ENCODE assay signal across 32 cellular contexts in the genomic region with DNA sequence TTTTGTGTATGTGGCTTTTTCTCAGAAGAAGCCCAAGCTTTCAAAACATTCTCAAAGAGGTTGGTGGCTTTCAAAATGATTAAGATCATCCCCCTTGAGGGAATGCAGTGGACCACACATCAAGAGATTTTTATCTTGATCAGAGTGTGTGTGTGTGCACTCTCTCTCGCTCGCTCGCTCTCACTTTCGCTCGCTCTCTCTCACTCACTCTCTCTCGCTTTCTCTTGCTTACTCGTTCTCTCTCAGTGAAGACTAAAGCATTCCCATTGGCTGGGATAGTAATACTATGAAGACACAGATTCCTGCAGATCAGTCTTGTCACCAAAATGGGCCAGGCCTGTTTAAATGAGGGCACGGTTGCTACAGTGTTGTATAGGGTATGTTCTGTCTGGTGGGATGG.
"Had no signal": no experiment of that assay in that cellular context is flagged by ENCODE, and none has a peak within 500 bp of the region (broad histone marks: within the 10 kb centered on the region; RNA-seq: fewer than 3 reads in every experiment).

No MANE protein-coding gene starts in this region.

- H3K27ac ChIP-seq: adrenal gland, body of pancreas, brain microvascular endothelial cell, breast epithelium, VCaP had no signal

- H3K4me1 Mint-ChIP-seq: activated B cell treated with CpG ODN at 0.5 μM for 24 hours; activated CD4-positive, alpha-beta T cell treated with anti-CD3 and anti-CD28 coated beads, Interleukin-2, amount 10 ng/mL, durations not matched to agents 24 days and 14 days; activated naive CD8-positive, alpha-beta T cell treated with anti-CD3 and anti-CD28 coated beads for 36 hours; activated T-helper 17 cell treated with anti-CD3 and anti-CD28 coated beads, Interleukin-2, amount 50 U/mL, for 72 hours; T-helper 17 cell had no signal

- H3K27me3 ChIP-seq: adrenal gland, body of pancreas, brain microvascular endothelial cell, breast epithelium had no signal

- H3K4me3 ChIP-seq: adrenal gland, body of pancreas, breast epithelium had no signal

- H3K4me3 Mint-ChIP-seq: activated B cell treated with CpG ODN at 0.5 μM for 24 hours; activated CD4-positive, alpha-beta memory T cell treated with anti-CD3 and anti-CD28 coated beads for 36 hours; activated CD4-positive, alpha-beta T cell treated with anti-CD3 and anti-CD28 coated beads, Interleukin-2, amount 10 ng/mL, durations not matched to agents 24 days and 14 days; activated CD8-positive, alpha-beta T cell treated with anti-CD3 and anti-CD28 coated beads for 36 hours; activated naive CD4-positive, alpha-beta T cell treated with anti-CD3 and anti-CD28 coated beads for 36 hours; activated naive CD8-positive, alpha-beta T cell treated with anti-CD3 and anti-CD28 coated beads for 36 hours; activated T-cell treated with anti-CD3 and anti-CD28 coated beads, Interleukin-2, amount 50 U/mL, for 4 hours; activated T-cell treated with anti-CD3 and anti-CD28 coated beads, Interleukin-2, amount 50 U/mL, for 72 hours; activated T-helper 1 cell treated with anti-CD3 and anti-CD28 coated beads, Interleukin-12 subunit alpha, Interleukin-12 subunit beta, Interleukin-2, Interleukin-4 antibody, amounts not matched to agents 30 ng/mL and 10 ng/mL and 1 ng/mL, durations not matched to agents 14 hours and 24 hours and 36 hours; activated T-helper 17 cell treated with anti-CD3 and anti-CD28 coated beads, Interleukin-2, amount 50 U/mL, for 72 hours; T-helper 17 cell had no signal

- ATAC-seq: activated CD8-positive, alpha-beta T cell treated with anti-CD3 and anti-CD28 coated beads for 36 hours; activated naive CD4-positive, alpha-beta T cell treated with anti-CD3 and anti-CD28 coated beads, Interleukin-2, amount 50 U/mL, for 72 hours; activated T-cell treated with anti-CD3 and anti-CD28 coated beads, Interleukin-2, amount 50 U/mL, for 4 hours; activated T-helper 17 cell treated with anti-CD3 and anti-CD28 coated beads, Interleukin-2, amount 50 U/mL, for 72 hours; body of pancreas; T-helper 17 cell had no signal

- H3K36me3 Mint-ChIP-seq: activated CD4-positive, alpha-beta memory T cell treated with anti-CD3 and anti-CD28 coated beads for 36 hours; activated naive CD4-positive, alpha-beta T cell treated with anti-CD3 and anti-CD28 coated beads, Interleukin-2, amount 50 U/mL, for 72 hours; activated naive CD8-positive, alpha-beta T cell treated with anti-CD3 and anti-CD28 coated beads for 36 hours had no signal

- H3K9me3 Mint-ChIP-seq: activated CD4-positive, alpha-beta memory T cell treated with anti-CD3 and anti-CD28 coated beads for 36 hours; activated CD4-positive, alpha-beta T cell treated with anti-CD3 and anti-CD28 coated beads, Interleukin-2, amount 10 ng/mL, durations not matched to agents 24 days and 14 days; activated CD8-positive, alpha-beta T cell treated with anti-CD3 and anti-CD28 coated beads for 36 hours; activated naive CD4-positive, alpha-beta T cell treated with anti-CD3 and anti-CD28 coated beads for 36 hours; activated T-cell treated with anti-CD3 and anti-CD28 coated beads, Interleukin-2, amount 50 U/mL, for 4 hours; activated T-helper 1 cell treated with anti-CD3 and anti-CD28 coated beads, Interleukin-12 subunit alpha, Interleukin-12 subunit beta, Interleukin-2, Interleukin-4 antibody, amounts not matched to agents 30 ng/mL and 10 ng/mL and 1 ng/mL, durations not matched to agents 14 hours and 24 hours and 36 hours had no signal

- H3K4me1 ChIP-seq: adrenal gland, body of pancreas, breast epithelium had no signal

- H3K9me3 ChIP-seq: adrenal gland, body of pancreas, breast epithelium had no signal

- H3K27ac Mint-ChIP-seq: activated B cell treated with CpG ODN at 0.5 μM for 24 hours; activated CD4-positive, alpha-beta memory T cell treated with anti-CD3 and anti-CD28 coated beads for 36 hours; activated CD4-positive, alpha-beta T cell treated with anti-CD3 and anti-CD28 coated beads, Interleukin-2, amount 10 ng/mL, durations not matched to agents 24 days and 14 days; activated CD8-positive, alpha-beta T cell treated with anti-CD3 and anti-CD28 coated beads for 36 hours; activated naive CD4-positive, alpha-beta T cell treated with anti-CD3 and anti-CD28 coated beads for 36 hours; activated naive CD4-positive, alpha-beta T cell treated with anti-CD3 and anti-CD28 coated beads, Interleukin-2, amount 50 U/mL, for 72 hours; activated naive CD8-positive, alpha-beta T cell treated with anti-CD3 and anti-CD28 coated beads for 36 hours; activated T-cell treated with anti-CD3 and anti-CD28 coated beads, Interleukin-2, amount 50 U/mL, for 72 hours; activated T-helper 1 cell treated with anti-CD3 and anti-CD28 coated beads, Interleukin-12 subunit alpha, Interleukin-12 subunit beta, Interleukin-2, Interleukin-4 antibody, amounts not matched to agents 30 ng/mL and 10 ng/mL and 1 ng/mL, durations not matched to agents 14 hours and 24 hours and 36 hours; activated T-helper 17 cell treated with anti-CD3 and anti-CD28 coated beads, Interleukin-2, amount 50 U/mL, for 72 hours; T-helper 17 cell had no signal

- H3K36me3 ChIP-seq: adrenal gland, brain microvascular endothelial cell, breast epithelium had no signal

- H3K27me3 Mint-ChIP-seq: activated B cell treated with CpG ODN at 0.5 μM for 24 hours; activated CD4-positive, alpha-beta memory T cell treated with anti-CD3 and anti-CD28 coated beads for 36 hours; activated CD4-positive, alpha-beta T cell treated with anti-CD3 and anti-CD28 coated beads, Interleukin-2, amount 10 ng/mL, durations not matched to agents 24 days and 14 days; activated CD8-positive, alpha-beta T cell treated with anti-CD3 and anti-CD28 coated beads for 36 hours; T-helper 17 cell had no signal

- DNase-seq: activated B cell treated with CpG ODN at 0.5 μM for 24 hours; activated CD4-positive, alpha-beta memory T cell treated with anti-CD3 and anti-CD28 coated beads for 36 hours; activated CD4-positive, alpha-beta T cell treated with anti-CD3 and anti-CD28 coated beads for 4 hours; activated CD4-positive, alpha-beta T cell treated with anti-CD3 and anti-CD28 coated beads, Interleukin-2, amount 10 ng/mL, durations not matched to agents 24 days and 14 days; activated CD4-positive, alpha-beta T cell treated with anti-CD3 and anti-CD28 coated beads, Interleukin-2, amount 50 U/mL, for 1 hour; activated CD4-positive, alpha-beta T cell treated with anti-CD3 and anti-CD28 coated beads, Interleukin-2, amount 50 U/mL, for 4 hours; activated CD4-positive, CD25-positive, alpha-beta regulatory T cell treated with anti-CD3 and anti-CD28 coated beads, Interleukin-2, amount 50 U/mL, for 72 hours; activated CD8-positive, alpha-beta memory T cell treated with anti-CD3 and anti-CD28 coated beads, Interleukin-2, amount 50 U/mL, for 4 hours; activated CD8-positive, alpha-beta T cell treated with anti-CD3 and anti-CD28 coated beads for 36 hours; activated effector memory CD4-positive, alpha-beta T cell treated with anti-CD3 and anti-CD28 coated beads, Interleukin-2, amount 50 U/mL, for 16 hours; activated gamma-delta T cell treated with Interleukin-2 at 50 U/mL for 16 hours; activated naive CD4-positive, alpha-beta T cell; activated naive CD4-positive, alpha-beta T cell treated with anti-CD3 and anti-CD28 coated beads for 36 hours; activated naive CD4-positive, alpha-beta T cell treated with anti-CD3 and anti-CD28 coated beads, Interleukin-2, amount 50 U/mL, for 16 hours; activated naive CD8-positive, alpha-beta T cell treated with anti-CD3 and anti-CD28 coated beads for 36 hours; activated T-cell treated with anti-CD3 and anti-CD28 coated beads for 4 hours; activated T-cell treated with anti-CD3 and anti-CD28 coated beads, Interleukin-2, amount 50 U/mL, for 1 hour; activated T-cell treated with anti-CD3 and anti-CD28 coated beads, Interleukin-2, amount 50 U/mL, for 4 hours; activated T-cell treated with anti-CD3 and anti-CD28 coated beads, Interleukin-2, amount 50 U/mL, for 72 hours; adrenal gland; amniotic stem cell; aorta; body of pancreas; brain microvascular endothelial cell; central memory CD4-positive, alpha-beta T cell; T-helper 17 cell; T-helper 9 cell had no signal
